Comparison of ENCODE assay signal across 1 cellular context in the genomic region with DNA sequence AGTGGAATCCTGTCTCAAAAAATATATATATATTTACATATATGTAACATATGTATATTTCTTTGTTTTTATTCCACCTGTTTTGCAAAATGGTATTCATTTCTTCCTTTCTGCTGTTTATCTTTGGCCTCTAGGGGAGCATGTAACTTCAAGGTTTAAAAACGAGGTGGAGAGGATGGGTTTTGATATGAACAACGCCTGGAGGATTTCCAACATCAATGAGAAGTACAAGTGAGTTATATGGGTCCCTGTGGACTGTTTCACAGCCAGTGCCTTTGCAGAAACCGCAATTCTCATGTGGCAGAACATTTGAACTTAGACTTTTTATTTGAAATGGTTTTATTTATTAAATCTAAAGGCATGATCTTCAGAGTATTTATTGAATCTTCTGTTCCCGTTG.
TF ChIP-seq lines count a peak whose summit lies in the region.

No MANE protein-coding gene starts in this region.

TF ChIP-seq in GM23338, 12 proteins besides CTCF, POLR2A, EP300 and RAD21 (continued from another document):
- TF ChIP-seq, protein P1, sequence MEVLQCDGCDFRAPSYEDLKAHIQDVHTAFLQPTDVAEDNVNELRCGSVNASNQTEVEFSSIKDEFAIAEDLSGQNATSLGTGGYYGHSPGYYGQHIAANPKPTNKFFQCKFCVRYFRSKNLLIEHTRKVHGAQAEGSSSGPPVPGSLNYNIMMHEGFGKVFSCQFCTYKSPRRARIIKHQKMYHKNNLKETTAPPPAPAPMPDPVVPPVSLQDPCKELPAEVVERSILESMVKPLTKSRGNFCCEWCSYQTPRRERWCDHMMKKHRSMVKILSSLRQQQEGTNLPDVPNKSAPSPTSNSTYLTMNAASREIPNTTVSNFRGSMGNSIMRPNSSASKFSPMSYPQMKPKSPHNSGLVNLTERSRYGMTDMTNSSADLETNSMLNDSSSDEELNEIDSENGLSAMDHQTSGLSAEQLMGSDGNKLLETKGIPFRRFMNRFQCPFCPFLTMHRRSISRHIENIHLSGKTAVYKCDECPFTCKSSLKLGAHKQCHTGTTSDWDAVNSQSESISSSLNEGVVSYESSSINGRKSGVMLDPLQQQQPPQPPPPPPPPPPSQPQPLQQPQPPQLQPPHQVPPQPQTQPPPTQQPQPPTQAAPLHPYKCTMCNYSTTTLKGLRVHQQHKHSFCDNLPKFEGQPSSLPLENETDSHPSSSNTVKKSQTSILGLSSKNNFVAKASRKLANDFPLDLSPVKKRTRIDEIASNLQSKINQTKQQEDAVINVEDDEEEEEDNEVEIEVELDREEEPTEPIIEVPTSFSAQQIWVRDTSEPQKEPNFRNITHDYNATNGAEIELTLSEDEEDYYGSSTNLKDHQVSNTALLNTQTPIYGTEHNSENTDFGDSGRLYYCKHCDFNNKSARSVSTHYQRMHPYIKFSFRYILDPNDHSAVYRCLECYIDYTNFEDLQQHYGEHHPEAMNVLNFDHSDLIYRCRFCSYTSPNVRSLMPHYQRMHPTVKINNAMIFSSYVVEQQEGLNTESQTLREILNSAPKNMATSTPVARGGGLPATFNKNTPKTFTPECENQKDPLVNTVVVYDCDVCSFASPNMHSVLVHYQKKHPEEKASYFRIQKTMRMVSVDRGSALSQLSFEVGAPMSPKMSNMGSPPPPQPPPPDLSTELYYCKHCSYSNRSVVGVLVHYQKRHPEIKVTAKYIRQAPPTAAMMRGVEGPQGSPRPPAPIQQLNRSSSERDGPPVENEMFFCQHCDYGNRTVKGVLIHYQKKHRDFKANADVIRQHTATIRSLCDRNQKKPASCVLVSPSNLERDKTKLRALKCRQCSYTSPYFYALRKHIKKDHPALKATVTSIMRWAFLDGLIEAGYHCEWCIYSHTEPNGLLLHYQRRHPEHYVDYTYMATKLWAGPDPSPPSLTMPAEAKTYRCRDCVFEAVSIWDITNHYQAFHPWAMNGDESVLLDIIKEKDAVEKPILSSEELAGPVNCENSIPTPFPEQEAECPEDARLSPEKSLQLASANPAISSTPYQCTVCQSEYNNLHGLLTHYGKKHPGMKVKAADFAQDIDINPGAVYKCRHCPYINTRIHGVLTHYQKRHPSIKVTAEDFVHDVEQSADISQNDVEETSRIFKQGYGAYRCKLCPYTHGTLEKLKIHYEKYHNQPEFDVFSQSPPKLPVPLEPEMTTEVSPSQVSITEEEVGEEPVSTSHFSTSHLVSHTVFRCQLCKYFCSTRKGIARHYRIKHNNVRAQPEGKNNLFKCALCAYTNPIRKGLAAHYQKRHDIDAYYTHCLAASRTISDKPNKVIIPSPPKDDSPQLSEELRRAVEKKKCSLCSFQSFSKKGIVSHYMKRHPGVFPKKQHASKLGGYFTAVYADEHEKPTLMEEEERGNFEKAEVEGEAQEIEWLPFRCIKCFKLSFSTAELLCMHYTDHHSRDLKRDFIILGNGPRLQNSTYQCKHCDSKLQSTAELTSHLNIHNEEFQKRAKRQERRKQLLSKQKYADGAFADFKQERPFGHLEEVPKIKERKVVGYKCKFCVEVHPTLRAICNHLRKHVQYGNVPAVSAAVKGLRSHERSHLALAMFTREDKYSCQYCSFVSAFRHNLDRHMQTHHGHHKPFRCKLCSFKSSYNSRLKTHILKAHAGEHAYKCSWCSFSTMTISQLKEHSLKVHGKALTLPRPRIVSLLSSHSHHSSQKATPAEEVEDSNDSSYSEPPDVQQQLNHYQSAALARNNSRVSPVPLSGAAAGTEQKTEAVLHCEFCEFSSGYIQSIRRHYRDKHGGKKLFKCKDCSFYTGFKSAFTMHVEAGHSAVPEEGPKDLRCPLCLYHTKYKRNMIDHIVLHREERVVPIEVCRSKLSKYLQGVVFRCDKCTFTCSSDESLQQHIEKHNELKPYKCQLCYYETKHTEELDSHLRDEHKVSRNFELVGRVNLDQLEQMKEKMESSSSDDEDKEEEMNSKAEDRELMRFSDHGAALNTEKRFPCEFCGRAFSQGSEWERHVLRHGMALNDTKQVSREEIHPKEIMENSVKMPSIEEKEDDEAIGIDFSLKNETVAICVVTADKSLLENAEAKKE (CRISPR knock-in tag; IDR thresholded peaks at IDR 0.05) = no peak
- TF ChIP-seq EZH2 (IDR thresholded peaks at IDR 0.05; ENCODE audit: low read depth, unreplicated experiment) (no peak), EZH2phosphoT487 (IDR thresholded peaks at IDR 0.05; ENCODE audit: unreplicated experiment) (no peak), ZNF114 (CRISPR knock-in tag; IDR thresholded peaks at IDR 0.05) (no peak)
- TF ChIP-seq, protein P2, sequence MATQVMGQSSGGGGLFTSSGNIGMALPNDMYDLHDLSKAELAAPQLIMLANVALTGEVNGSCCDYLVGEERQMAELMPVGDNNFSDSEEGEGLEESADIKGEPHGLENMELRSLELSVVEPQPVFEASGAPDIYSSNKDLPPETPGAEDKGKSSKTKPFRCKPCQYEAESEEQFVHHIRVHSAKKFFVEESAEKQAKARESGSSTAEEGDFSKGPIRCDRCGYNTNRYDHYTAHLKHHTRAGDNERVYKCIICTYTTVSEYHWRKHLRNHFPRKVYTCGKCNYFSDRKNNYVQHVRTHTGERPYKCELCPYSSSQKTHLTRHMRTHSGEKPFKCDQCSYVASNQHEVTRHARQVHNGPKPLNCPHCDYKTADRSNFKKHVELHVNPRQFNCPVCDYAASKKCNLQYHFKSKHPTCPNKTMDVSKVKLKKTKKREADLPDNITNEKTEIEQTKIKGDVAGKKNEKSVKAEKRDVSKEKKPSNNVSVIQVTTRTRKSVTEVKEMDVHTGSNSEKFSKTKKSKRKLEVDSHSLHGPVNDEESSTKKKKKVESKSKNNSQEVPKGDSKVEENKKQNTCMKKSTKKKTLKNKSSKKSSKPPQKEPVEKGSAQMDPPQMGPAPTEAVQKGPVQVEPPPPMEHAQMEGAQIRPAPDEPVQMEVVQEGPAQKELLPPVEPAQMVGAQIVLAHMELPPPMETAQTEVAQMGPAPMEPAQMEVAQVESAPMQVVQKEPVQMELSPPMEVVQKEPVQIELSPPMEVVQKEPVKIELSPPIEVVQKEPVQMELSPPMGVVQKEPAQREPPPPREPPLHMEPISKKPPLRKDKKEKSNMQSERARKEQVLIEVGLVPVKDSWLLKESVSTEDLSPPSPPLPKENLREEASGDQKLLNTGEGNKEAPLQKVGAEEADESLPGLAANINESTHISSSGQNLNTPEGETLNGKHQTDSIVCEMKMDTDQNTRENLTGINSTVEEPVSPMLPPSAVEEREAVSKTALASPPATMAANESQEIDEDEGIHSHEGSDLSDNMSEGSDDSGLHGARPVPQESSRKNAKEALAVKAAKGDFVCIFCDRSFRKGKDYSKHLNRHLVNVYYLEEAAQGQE (IDR thresholded peaks at IDR 0.05; ENCODE audit: unreplicated experiment) = no peak
